ENCODE assay signal across 8 cellular contexts in the genomic region with DNA sequence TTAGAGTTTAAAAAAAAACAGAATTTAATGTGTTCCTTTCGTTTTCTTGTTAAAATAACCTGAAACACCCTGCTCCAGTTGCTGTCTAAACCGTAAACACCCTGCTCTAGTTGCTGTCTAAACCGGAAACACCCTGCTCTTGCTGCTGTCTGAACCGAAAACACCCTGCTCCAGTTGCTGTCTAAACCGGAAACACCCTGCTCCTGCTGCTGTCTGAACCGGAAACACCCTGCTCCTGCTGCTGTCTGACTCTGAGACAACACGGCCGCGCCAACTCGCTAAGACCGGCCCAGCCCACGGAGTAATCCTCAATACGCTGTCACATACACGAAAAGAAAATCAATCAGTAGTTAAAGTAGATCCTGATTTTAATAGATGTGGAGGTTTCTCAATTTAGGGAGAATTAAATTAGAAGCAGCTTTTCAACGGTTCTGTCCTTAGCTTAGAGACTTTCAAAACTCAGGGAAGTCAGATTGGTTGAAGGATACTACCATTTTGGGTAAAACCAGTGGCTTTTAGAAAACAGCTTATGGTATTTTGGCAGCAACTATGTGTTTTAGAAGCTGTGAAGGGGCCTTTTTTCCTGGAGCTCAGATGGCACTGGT.
DNase-seq lines count a peak whose midpoint lies in the region; ATAC-seq and TF ChIP-seq lines count a peak whose summit lies in the region.

No MANE protein-coding gene starts in this region.

- no peaks in the 10 kb centered on the region for H3K27me3 ChIP-seq in rectal smooth muscle tissue (ENCODE audit: control insufficient read depth, insufficient read depth, low read length)
- H3K27me3 ChIP-seq in uterus = no peaks in the 10 kb centered on the region

- peaks cover 22% of the 10 kb centered on the region for H3K36me3 Mint-ChIP-seq in activated CD8-positive, alpha-beta T cell treated with anti-CD3 and anti-CD28 coated beads, Interleukin-2, amount 10 ng/mL, durations not matched to agents 7 days and 5 days (ENCODE audit: low read depth)

- TF ChIP-seq CTCF in uterus (IDR thresholded peaks at IDR 0.05) = no peak

- H3K36me3 ChIP-seq in rectal smooth muscle tissue (ENCODE audit: control insufficient read depth, insufficient read depth, low read length) (peaks cover 9% of the 10 kb centered on the region), uterus (no peaks in the 10 kb centered on the region)

- no peak for TF ChIP-seq POLR2A in uterus (IDR thresholded peaks at IDR 0.05)

- H3K27ac ChIP-seq in rectal smooth muscle tissue (ENCODE audit: low read depth, low read length) = peak overlapping the region; percentile 22
- H3K27ac ChIP-seq in uterus = peak overlapping the region; percentile 11 to 61

- no peaks in the 10 kb centered on the region for H3K9me3 ChIP-seq in uterus

- H3K9me3 Mint-ChIP-seq in activated CD8-positive, alpha-beta T cell treated with anti-CD3 and anti-CD28 coated beads, Interleukin-2, amount 10 ng/mL, durations not matched to agents 7 days and 5 days (ENCODE audit: insufficient read depth) = peaks cover 11% of the 10 kb centered on the region

- no peak overlapping the region for H3K9ac ChIP-seq in rectal smooth muscle tissue (ENCODE audit: low read length)

- H3K4me3 ChIP-seq in rectal smooth muscle tissue (ENCODE audit: low read length) (no peak overlapping the region), uterus (no peak overlapping the region)

- ATAC-seq in HG03575 (IDR thresholded peaks at IDR 0.05; ENCODE audit: extremely low read depth, insufficient number of reproducible peaks, low FRiP score, unreplicated experiment) (peak; percentile 90), esophagus mucosa (peak; percentile 78)
- ATAC-seq in activated CD8-positive, alpha-beta T cell treated with anti-CD3 and anti-CD28 coated beads, Interleukin-2, amount 10 ng/mL, durations not matched to agents 7 days and 5 days = peak; percentile 99

- H3K4me1 ChIP-seq in rectal smooth muscle tissue (ENCODE audit: control insufficient read depth, insufficient read depth, low read length) (no peaks in the 10 kb centered on the region), uterus (no peaks in the 10 kb centered on the region)

- H3K27ac Mint-ChIP-seq in activated CD8-positive, alpha-beta T cell treated with anti-CD3 and anti-CD28 coated beads, Interleukin-2, amount 10 ng/mL, durations not matched to agents 7 days and 5 days = peak overlapping the region; percentile 93

- POLR2A ChIA-PET in activated CD8-positive, alpha-beta T cell treated with anti-CD3 and anti-CD28 coated beads, Interleukin-2, amount 10 ng/mL, durations not matched to agents 7 days and 5 days (lab: Charles Lee) = interaction anchor here (0.7 to 1.2 kb wide), 2 partner anchors 19 to 140 kb away, joined by 3 read pairs; no protein-coding TSS in a partner anchor

- H3K4me3 Mint-ChIP-seq in activated CD8-positive, alpha-beta T cell treated with anti-CD3 and anti-CD28 coated beads, Interleukin-2, amount 10 ng/mL, durations not matched to agents 7 days and 5 days = peak overlapping the region; percentile 60

- DNase-seq in NCI-H2171 treated with DMSO at 0.1 percent for 48 hours (lab: John Stamatoyannopoulos, UW) = peak; percentile 7
- DNase-seq in NCI-H2171 (lab: John Stamatoyannopoulos, UW) = no peak
- DNase-seq in activated CD8-positive, alpha-beta T cell treated with anti-CD3 and anti-CD28 coated beads, Interleukin-2, amount 10 ng/mL, durations not matched to agents 7 days and 5 days = peak; percentile 85
- DNase-seq in uterus = peak in 1 of 2 donors; percentile 60
- no peak for DNase-seq in SIG-M5 (lab: John Stamatoyannopoulos, UW)

- no peaks in the 10 kb centered on the region for H3K27me3 Mint-ChIP-seq in activated CD8-positive, alpha-beta T cell treated with anti-CD3 and anti-CD28 coated beads, Interleukin-2, amount 10 ng/mL, durations not matched to agents 7 days and 5 days (ENCODE audit: low read depth)

- peaks cover 19% of the 10 kb centered on the region for H3K4me1 Mint-ChIP-seq in activated CD8-positive, alpha-beta T cell treated with anti-CD3 and anti-CD28 coated beads, Interleukin-2, amount 10 ng/mL, durations not matched to agents 7 days and 5 days (ENCODE audit: low read depth)

- intact Hi-C loops in uterus (cut with DNase I; ENCODE audit: low total_unique reads) = no loop called here

- CTCF ChIA-PET in activated CD8-positive, alpha-beta T cell treated with anti-CD3 and anti-CD28 coated beads, Interleukin-2, amount 10 ng/mL, durations not matched to agents 7 days and 5 days (lab: Charles Lee) = interaction anchor here (1.0 to 2.3 kb wide), 2 partner anchors 88 to 212 kb away, joined by 3 to 7 read pairs; no protein-coding TSS in a partner anchor

Comparison
In these comparisons a context has a peak if more than half of its experiments do, and no peak if none do; other contexts are left out.
1. DNase-seq: peak in NCI-H2171 treated with DMSO at 0.1 percent for 48 hours (single experiment) and activated CD8-positive, alpha-beta T cell treated with anti-CD3 and anti-CD28 coated beads, Interleukin-2, amount 10 ng/mL, durations not matched to agents 7 days and 5 days (single experiment); none in NCI-H2171 (single experiment) and SIG-M5 (single experiment).
2. Peak in every context shown above with its lines, with median percentiles within 50 percentile points of each other: ATAC-seq.